Comparison of ENCODE assay signal across 8 cellular contexts in genomic region chr16:1475552-1476114, GRCh38. TPM values are rescaled to one million over a fixed set of nuclear protein-coding genes. Genes with fewer than 3 reads are reported as not detected.
A peak's percentile ranks its signal among the peaks of the same experiment; 100 is the strongest.
DNase-seq lines count a peak whose midpoint lies in the region; ATAC-seq and TF ChIP-seq lines count a peak whose summit lies in the region.

No MANE protein-coding gene starts in this region.

- no peaks in the 10 kb centered on the region for H4K20me1 ChIP-seq in smooth muscle cell (ENCODE audit: low read depth)

- H3K9ac ChIP-seq in smooth muscle cell (ENCODE audit: low read depth) = peak overlapping the region; percentile 95

- no peak for DNase-seq in HAP-1 (ENCODE audit: low spot score in 2 of 2)
- DNase-seq in right cardiac atrium = peak in 1 of 3 donors; percentile 60
- no peak for DNase-seq in smooth muscle cell (lab: John Stamatoyannopoulos, UW; ENCODE audit: unreplicated experiment)
- no peak for DNase-seq in medulla oblongata (ENCODE audit: extremely low spot score)
- DNase-seq in NCI-H1417 (lab: John Stamatoyannopoulos, UW) = no peak
- no peak for DNase-seq in activated CD4-positive, alpha-beta T cell treated with anti-CD3 and anti-CD28 coated beads for 1 hour

- H3K27me3 ChIP-seq in HAP-1 (ENCODE audit: low read depth) (no peaks in the 10 kb centered on the region), right cardiac atrium (ENCODE audit: control insufficient read depth, insufficient read depth) (no peaks in the 10 kb centered on the region), smooth muscle cell (ENCODE audit: low read depth) (no peaks in the 10 kb centered on the region)

- ATAC-seq in right cardiac atrium (no peak), GM21619 (IDR thresholded peaks at IDR 0.05; ENCODE audit: unreplicated experiment) (no peak)

- H3K4me1 ChIP-seq in HAP-1 (peaks cover 16% of the 10 kb centered on the region), right cardiac atrium (ENCODE audit: control insufficient read depth, insufficient read depth, low read length) (no peaks in the 10 kb centered on the region), smooth muscle cell (ENCODE audit: low read depth) (peaks cover 7% of the 10 kb centered on the region)

- in situ Hi-C loops in HAP-1 (cut with MboI; ENCODE audit: low sequenced_read_pairs) = no loop called here

- TF ChIP-seq CTCF in WI38 (IDR thresholded peaks at IDR 0.05; ENCODE audit: low read depth, low read length) (no peak), smooth muscle cell (IDR thresholded peaks at IDR 0.05; ENCODE audit: borderline replicate concordance, insufficient read depth, poor library complexity, severe bottlenecking) (no peak)

- intact Hi-C loops in right cardiac atrium (cut with DNase I) = no loop called here

- peak overlapping the region; percentile 94 for H3K4me2 ChIP-seq in smooth muscle cell

- H3K4me3 ChIP-seq in HAP-1 (peak overlapping the region; percentile 55), WI38 (ENCODE audit: low read depth, low read length) (peak overlapping the region; percentile 71), right cardiac atrium (ENCODE audit: low read length) (peak overlapping the region; percentile 87), smooth muscle cell (peak overlapping the region; percentile 77)

- no peaks in the 10 kb centered on the region for H3F3A ChIP-seq in smooth muscle cell (ENCODE audit: low read depth)

- H2AFZ ChIP-seq in smooth muscle cell (ENCODE audit: low read depth) = peak overlapping the region; percentile 98

- H3K9me3 ChIP-seq in HAP-1 (no peaks in the 10 kb centered on the region), right cardiac atrium (ENCODE audit: control insufficient read depth, low read length) (no peaks in the 10 kb centered on the region), smooth muscle cell (replicated peaks; ENCODE audit: low read depth) (no peaks in the 10 kb centered on the region)

- H3K36me3 ChIP-seq in HAP-1 (replicated peaks) (no peaks in the 10 kb centered on the region), smooth muscle cell (ENCODE audit: low read depth) (no peaks in the 10 kb centered on the region)

- H3K27ac ChIP-seq in right cardiac atrium (ENCODE audit: low read length) (peak overlapping the region; percentile 85), smooth muscle cell (ENCODE audit: low read depth) (peak overlapping the region; percentile 67)

- peaks cover 37% of the 10 kb centered on the region for H3K79me2 ChIP-seq in smooth muscle cell (ENCODE audit: low read depth)

- 66% methylated on average over 15 of the region's 15 CpGs for WGBS in right cardiac atrium
- WGBS in smooth muscle cell (ENCODE audit: low lambda C conversion rate) = 82% methylated on average over 15 of the region's 15 CpGs

RNA-seq across cellular contexts. Expression of gene CLCN7, which starts 0.8 kb away (rescaled TPM):
- 10 to 100 TPM; 32.9 to 54.8 (median 49.0) TPM for total RNA-seq in right cardiac atrium
- polyA plus RNA-seq in right cardiac atrium = 35.7 TPM
- 15.6 and 25.9 TPM in 2 replicates for total RNA-seq in smooth muscle cell
- 45.2 and 59.9 TPM in 2 replicates for polyA plus RNA-seq in smooth muscle cell

RNA-seq across cellular contexts. Expression of gene PTX4, which starts 13.1 kb away (rescaled TPM):
- total RNA-seq in right cardiac atrium (under 1 TPM in 2 of 4 donors, not detected in 2; 0.18 to 0.28 TPM), smooth muscle cell (not detected in 2 replicates)
- polyA plus RNA-seq in right cardiac atrium (0.09 TPM), smooth muscle cell (not detected in 2 replicates)

RNA-seq across cellular contexts. Expression of gene TELO2, which starts 17.5 kb away (rescaled TPM):
- total RNA-seq in right cardiac atrium = 10 to 100 TPM; 21.2 to 29.2 (median 23.2) TPM
- polyA plus RNA-seq in right cardiac atrium = 24.6 TPM
- total RNA-seq in smooth muscle cell = 4.8 and 6.5 TPM in 2 replicates
- polyA plus RNA-seq in smooth muscle cell = 22.9 and 25.1 TPM in 2 replicates

RNA-seq across cellular contexts. Expression of gene CCDC154, which starts 31.3 kb away (rescaled TPM):
- total RNA-seq in right cardiac atrium = 1 to 10 TPM in 2 of 4 donors, under 1 TPM in 2; 0.39 to 1.8 (median 0.89) TPM
- polyA plus RNA-seq in right cardiac atrium = 0.50 TPM
- not detected in 2 replicates for total RNA-seq in smooth muscle cell
- polyA plus RNA-seq in smooth muscle cell = 0.24 and 1.0 TPM in 2 replicates

RNA-seq across cellular contexts. Expression of gene PERCC1, which starts 44.8 kb away (rescaled TPM):
- total RNA-seq in right cardiac atrium (under 1 TPM in 1 of 4 donors, not detected in 3; 0.26 TPM), smooth muscle cell (not detected in 2 replicates)
- polyA plus RNA-seq in right cardiac atrium (0.18 TPM), smooth muscle cell (not detected in 2 replicates)
